1 cellular context compared by ENCODE assay signal in genomic region chr14:42222924-42223471, GRCh38.
TF ChIP-seq lines count a peak whose summit lies in the region.

No MANE protein-coding gene starts in this region.

TF ChIP-seq in GM12878, 131 proteins besides CTCF, POLR2A, EP300 and RAD21 (continued from another document and continues in another):
- peak; percentile 63; the same call in 1 of the 2 replicates for TF ChIP-seq RELB (IDR thresholded peaks at IDR 0.05; ENCODE audit: low read depth)
- no peak for TF ChIP-seq ETV6 (conservative IDR thresholded peaks at IDR 0.05 in 1 of 2, IDR thresholded peaks at IDR 0.05 in 1 of 2; ENCODE audit: borderline replicate concordance in 1 of 2, low read depth in 1 of 2)
- no peak for TF ChIP-seq ZSCAN29 (IDR thresholded peaks at IDR 0.05)
- no peak for TF ChIP-seq USF1 (IDR thresholded peaks at IDR 0.05; ENCODE audit: borderline replicate concordance, extremely low read length, insufficient read depth, low read depth, low read length)
- TF ChIP-seq SUPT20H (IDR thresholded peaks at IDR 0.05; ENCODE audit: borderline replicate concordance, control insufficient read depth, low read depth, low read length): no peak
- no peak for TF ChIP-seq IKZF1 (conservative IDR thresholded peaks at IDR 0.05)
- no peak for TF ChIP-seq CEBPB (IDR thresholded peaks at IDR 0.05; ENCODE audit: borderline replicate concordance in 1 of 2, low read depth in 2 of 2, low read length in 2 of 2)
- no peak for TF ChIP-seq ATF7 (IDR thresholded peaks at IDR 0.05; ENCODE audit: low read depth)
- no peak for TF ChIP-seq CHD4 (IDR thresholded peaks at IDR 0.05)
- no peak for TF ChIP-seq NFYA (IDR thresholded peaks at IDR 0.05; ENCODE audit: borderline replicate concordance, low read depth, low read length)
- TF ChIP-seq SMAD1 (IDR thresholded peaks at IDR 0.05; ENCODE audit: low read depth, partially characterized antibody): no peak
- no peak for TF ChIP-seq HSF1 (IDR thresholded peaks at IDR 0.05; ENCODE audit: low read depth, low read length)
- no peak for TF ChIP-seq SREBF2 (IDR thresholded peaks at IDR 0.05; ENCODE audit: low read length)
- TF ChIP-seq RCOR1 (conservative IDR thresholded peaks at IDR 0.05; ENCODE audit: low read depth, low read length): no peak
- no peak for TF ChIP-seq SRF (IDR thresholded peaks at IDR 0.05; ENCODE audit: low read depth in 2 of 2, low read length in 2 of 2)
- no peak for TF ChIP-seq IRF3 (IDR thresholded peaks at IDR 0.05)
- TF ChIP-seq SIN3A (IDR thresholded peaks at IDR 0.05; ENCODE audit: low read depth, low read length): no peak
- peak; percentile 28; the same call in 1 of the 2 replicates for TF ChIP-seq SPI1 (IDR thresholded peaks at IDR 0.05; ENCODE audit: borderline replicate concordance, insufficient read depth, low read depth, low read length)
- TF ChIP-seq CBFB (IDR thresholded peaks at IDR 0.05; ENCODE audit: low read depth): no peak
- no peak for TF ChIP-seq ZNF622 (IDR thresholded peaks at IDR 0.05)
- no peak for TF ChIP-seq NKRF (conservative IDR thresholded peaks at IDR 0.05)
- TF ChIP-seq RELA (IDR thresholded peaks at IDR 0.05; ENCODE audit: borderline replicate concordance, partially characterized antibody): no peak
- no peak for TF ChIP-seq SMARCA5 (IDR thresholded peaks at IDR 0.05)
- TF ChIP-seq RUNX3 (IDR thresholded peaks at IDR 0.05; ENCODE audit: low read length): peak; percentile 13; the same call in 1 of the 2 replicates
- TF ChIP-seq POLR2AphosphoS2 (IDR thresholded peaks at IDR 0.05; ENCODE audit: low read depth, low read length): no peak
- TF ChIP-seq SREBF1 (IDR thresholded peaks at IDR 0.05; ENCODE audit: low read length): 0 out of 2 replicates have a peak, but pooled peaks have one; percentile 30
- no peak for TF ChIP-seq NR2F1 (conservative IDR thresholded peaks at IDR 0.05)
- TF ChIP-seq BRCA1 (IDR thresholded peaks at IDR 0.05; ENCODE audit: low read depth, low read length): no peak
- TF ChIP-seq DPF2 (IDR thresholded peaks at IDR 0.05): no peak
- no peak for TF ChIP-seq BACH1 (IDR thresholded peaks at IDR 0.05; ENCODE audit: borderline replicate concordance)
- no peak for TF ChIP-seq STAT3 (IDR thresholded peaks at IDR 0.05; ENCODE audit: low read depth, low read length)
- no peak for TF ChIP-seq ZNF687 (IDR thresholded peaks at IDR 0.05)
- no peak for TF ChIP-seq ZBED1 (IDR thresholded peaks at IDR 0.05; ENCODE audit: borderline replicate concordance)
- TF ChIP-seq PKNOX1 (IDR thresholded peaks at IDR 0.05): peak; percentile 9; the same call in 1 of the 2 replicates
- no peak for TF ChIP-seq SIX5 (IDR thresholded peaks at IDR 0.05; ENCODE audit: low read depth, low read length, severe bottlenecking)
- TF ChIP-seq EED (IDR thresholded peaks at IDR 0.05; ENCODE audit: low read depth): 0 out of 2 replicates have a peak, but pooled peaks have one; percentile 14
- TF ChIP-seq JUND (IDR thresholded peaks at IDR 0.05; ENCODE audit: low read depth, low read length): no peak
- no peak for TF ChIP-seq HCFC1 (IDR thresholded peaks at IDR 0.05; ENCODE audit: low read length)
- no peak for TF ChIP-seq BCL11A (IDR thresholded peaks at IDR 0.05; ENCODE audit: low read depth, low read length)
- TF ChIP-seq SMC3 (IDR thresholded peaks at IDR 0.05; ENCODE audit: borderline replicate concordance, low read length): no peak; the same call in 1 of the 2 replicates
- TF ChIP-seq NR2C1 (IDR thresholded peaks at IDR 0.05): no peak
- peak; percentile 59; the same call in 1 of the 2 replicates for TF ChIP-seq ZNF217 (IDR thresholded peaks at IDR 0.05)
- TF ChIP-seq MEF2B (IDR thresholded peaks at IDR 0.05; ENCODE audit: partially characterized antibody, poor library complexity, severe bottlenecking): peak; percentile 44
- no peak for TF ChIP-seq ZNF274 (IDR thresholded peaks at IDR 0.05; ENCODE audit: insufficient read depth, insufficient read length)
- no peak for TF ChIP-seq PRDM15 (CRISPR knock-in tag; IDR thresholded peaks at IDR 0.05)
- TF ChIP-seq YY1 (IDR thresholded peaks at IDR 0.05; ENCODE audit: low read depth, low read length): no peak
- no peak for TF ChIP-seq CREB1 (IDR thresholded peaks at IDR 0.05; ENCODE audit: low read depth)
- no peak for TF ChIP-seq MXI1 (IDR thresholded peaks at IDR 0.05; ENCODE audit: low read depth, low read length)
- TF ChIP-seq BCLAF1 (IDR thresholded peaks at IDR 0.05): no peak
